ENCODE assay signal across 8 cellular contexts in the genomic region with DNA sequence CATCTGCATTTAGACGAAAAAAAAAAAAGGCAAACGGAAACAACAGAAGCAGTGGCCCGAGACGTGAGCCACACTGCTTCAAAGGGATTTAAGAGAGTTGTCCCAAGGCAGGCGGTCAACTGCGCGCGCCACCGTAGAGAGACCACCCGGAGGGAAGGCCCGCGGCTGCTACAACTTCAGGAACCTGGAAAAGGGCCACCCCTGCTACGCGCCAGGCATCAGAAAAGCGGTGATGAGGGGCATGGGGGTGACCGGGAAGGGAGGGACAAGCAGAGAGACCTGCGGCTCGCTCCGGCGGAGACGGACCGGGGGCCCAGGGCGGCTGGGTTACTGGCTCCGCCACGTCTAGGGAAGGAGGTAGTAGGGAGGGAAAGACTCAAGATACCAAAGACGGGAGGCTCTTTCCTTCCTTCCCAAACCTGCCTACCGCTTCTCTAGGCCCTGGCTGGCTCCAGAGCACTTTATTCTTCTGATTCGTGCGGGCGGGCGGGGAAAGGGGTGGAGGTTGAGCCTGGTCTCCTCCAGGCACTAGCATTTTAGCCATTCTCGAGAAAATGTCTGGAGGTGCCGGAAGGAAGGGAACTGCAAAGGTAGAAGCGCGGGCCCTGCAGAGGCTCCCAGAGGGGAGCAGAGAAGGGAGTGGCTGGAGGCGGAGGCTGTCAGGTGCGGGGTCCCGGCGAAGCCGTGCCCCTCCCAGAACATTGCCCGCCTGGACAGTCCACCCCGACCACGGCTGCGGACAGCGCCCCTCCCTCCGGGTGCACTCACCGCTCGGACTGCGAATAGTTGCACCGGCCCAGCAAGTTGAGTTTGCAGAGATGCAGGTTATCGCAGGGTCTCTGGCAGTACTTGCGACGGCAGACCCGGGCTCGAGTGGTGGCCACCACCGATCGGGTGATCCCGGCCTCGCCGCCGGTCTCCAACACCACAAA. TPM values are rescaled to one million over a fixed set of nuclear protein-coding genes. Genes with fewer than 3 reads are reported as not detected.
DNase-seq lines count a peak whose midpoint lies in the region; ATAC-seq, FAIRE-seq and TF ChIP-seq lines count a peak whose summit lies in the region.

No MANE protein-coding gene starts in this region.

- ATAC-seq in GM19035 (IDR thresholded peaks at IDR 0.05; ENCODE audit: unreplicated experiment) = peak; percentile 7
- ATAC-seq in HG03460 (IDR thresholded peaks at IDR 0.05; ENCODE audit: unreplicated experiment) = peak; percentile 4

- TF ChIP-seq POLR2A in GM12891 (IDR thresholded peaks at IDR 0.05; ENCODE audit: low read depth, low read length) = no peak

- H3K9me3 ChIP-seq in SK-N-MC (ENCODE audit: low read depth, low read length) (no peaks in the 10 kb centered on the region), mucosa of stomach (ENCODE audit: control insufficient read depth, low read length) (no peaks in the 10 kb centered on the region)

- no peak for FAIRE-seq in GM12891 (lab: Jason Lieb, UNC)

- peaks cover 34% of the 10 kb centered on the region for H3K4me1 Mint-ChIP-seq in endothelial cell (ENCODE audit: unreplicated experiment)

- H3K4me3 ChIP-seq in SK-N-MC = peak overlapping the region; percentile 85
- peak overlapping the region; percentile 97 for H3K4me3 ChIP-seq in mucosa of stomach (ENCODE audit: low read length)

- H3K27me3 ChIP-seq in mucosa of stomach (ENCODE audit: control insufficient read depth, insufficient read depth, low read length) = no peaks in the 10 kb centered on the region

- H3K9ac ChIP-seq in SK-N-MC (ENCODE audit: insufficient read length) (peak overlapping the region; percentile 72), mucosa of stomach (ENCODE audit: low read length) (peak overlapping the region; percentile 90)

- H3K36me3 Mint-ChIP-seq in endothelial cell (ENCODE audit: low read depth, unreplicated experiment) = peaks cover 14% of the 10 kb centered on the region

- H3K36me3 ChIP-seq in SK-N-MC (ENCODE audit: insufficient read depth, low read length) (no peaks in the 10 kb centered on the region), mucosa of stomach (ENCODE audit: control insufficient read depth, insufficient read depth, low read length) (no peaks in the 10 kb centered on the region)

- TF ChIP-seq CTCF in C4-2B (conservative IDR thresholded peaks at IDR 0.05) (no peak), endothelial cell (IDR thresholded peaks at IDR 0.05; ENCODE audit: unreplicated experiment) (no peak)

- no peaks in the 10 kb centered on the region for H3K9me3 Mint-ChIP-seq in endothelial cell (ENCODE audit: unreplicated experiment)

- DNase-seq in SK-N-MC (ENCODE audit: low read depth, low spot score) (no peak), endothelial cell (ENCODE audit: low spot score) (peak; percentile 23), GM12891 (ENCODE audit: insufficient read length, low spot score) (no peak), NCI-H1436 (lab: John Stamatoyannopoulos, UW) (no peak)

- H3K4me3 Mint-ChIP-seq in endothelial cell (ENCODE audit: unreplicated experiment) = peak overlapping the region; percentile 93

- peaks cover 13% of the 10 kb centered on the region for H3K27me3 Mint-ChIP-seq in endothelial cell (ENCODE audit: unreplicated experiment)

- H3K27ac ChIP-seq in C4-2B (peak overlapping the region; percentile 97), SK-N-MC (no peak overlapping the region)

- H3K4me1 ChIP-seq in mucosa of stomach (ENCODE audit: control insufficient read depth, insufficient read depth, low read length) = peaks cover 5% of the 10 kb centered on the region

- peak overlapping the region; percentile 44 for H3K27ac Mint-ChIP-seq in endothelial cell (ENCODE audit: unreplicated experiment)

TF ChIP-seq in GM12891, 5 proteins besides CTCF, POLR2A, EP300 and RAD21:
- TF ChIP-seq TAF1 (IDR thresholded peaks at IDR 0.05; ENCODE audit: low read depth, low read length) (no peak), POLR2AphosphoS5 (IDR thresholded peaks at IDR 0.05; ENCODE audit: low read depth, low read length) (no peak), SPI1 (IDR thresholded peaks at IDR 0.05; ENCODE audit: low read depth, low read length) (no peak), POU2F2 (IDR thresholded peaks at IDR 0.05; ENCODE audit: low read depth, low read length) (no peak), PAX5 (IDR thresholded peaks at IDR 0.05; ENCODE audit: insufficient read depth, low read length, severe bottlenecking) (no peak)

RNA-seq across cellular contexts. Expression of a gene that starts 1.0 kb away (rescaled TPM):
- total RNA-seq in endothelial cell (ENCODE audit: unreplicated experiment) = 50.7 TPM
- 20.3 TPM for polyA plus RNA-seq in GM12891 (2012; ENCODE audit: low read depth, missing spikeins)
